Comparison of ENCODE assay signal across 1 cellular context in the genomic region with DNA sequence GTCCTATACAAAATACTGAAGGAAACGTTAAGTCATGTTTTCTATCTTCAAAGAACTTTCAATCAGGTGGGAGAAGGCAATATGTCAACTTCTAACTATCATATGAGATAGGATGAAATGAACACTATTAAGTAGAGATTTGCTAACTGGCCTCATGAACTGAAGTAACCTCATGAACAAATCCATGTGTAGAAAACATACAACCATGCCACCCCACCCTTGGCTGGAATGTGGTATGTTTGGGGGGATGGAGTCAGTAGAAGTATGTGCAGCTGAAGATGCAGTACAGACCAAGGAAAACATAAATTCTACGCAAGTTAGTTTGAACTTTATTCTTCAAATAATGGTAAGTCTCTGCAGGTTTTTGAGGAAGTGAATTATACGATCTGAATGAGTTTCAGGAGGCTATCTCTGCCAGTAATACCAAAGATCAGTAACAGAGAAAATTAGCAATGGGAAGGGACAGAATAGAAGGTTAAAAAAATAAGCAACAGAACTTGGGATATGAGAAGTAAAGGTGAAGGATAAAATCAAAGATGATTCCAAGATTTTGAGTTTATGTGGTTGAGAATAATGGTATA.
TF ChIP-seq lines count a peak whose summit lies in the region.

No MANE protein-coding gene starts in this region.

TF ChIP-seq in K562, 482 proteins besides CTCF, POLR2A, EP300 and RAD21:
- TF ChIP-seq DACH1 (IDR thresholded peaks at IDR 0.05; ENCODE audit: partially characterized antibody): no peak
- TF ChIP-seq SPI1 (IDR thresholded peaks at IDR 0.05; ENCODE audit: borderline replicate concordance, low read depth, low read length): peak; percentile 88
- TF ChIP-seq KLF1 (tag; IDR thresholded peaks at IDR 0.05): peak; percentile 94
- TF ChIP-seq KDM1A (IDR thresholded peaks at IDR 0.05): peak; percentile 47 to 63; a peak in 2 of 4 replicates
- 0 out of 4 replicates have a peak, but pooled peaks of 1 of the 2 experiments have one; percentile 28 for TF ChIP-seq HDAC1 (IDR thresholded peaks at IDR 0.05)
- no peak for TF ChIP-seq SMAD1 (IDR thresholded peaks at IDR 0.05; ENCODE audit: low read depth, low read length, partially characterized antibody)
- TF ChIP-seq NKRF (IDR thresholded peaks at IDR 0.05; ENCODE audit: borderline replicate concordance): 0 out of 2 replicates have a peak, but pooled peaks have one; percentile 34
- TF ChIP-seq TEAD2 (tag; IDR thresholded peaks at IDR 0.05): peak; percentile 79
- peak; percentile 71 for TF ChIP-seq TEAD4 (IDR thresholded peaks at IDR 0.05; ENCODE audit: low read length)
- TF ChIP-seq TEAD4 (CRISPR knock-in tag; IDR thresholded peaks at IDR 0.05; ENCODE audit: borderline replicate concordance): no peak
